Comparison of ENCODE assay signal across 9 cellular contexts in the genomic region with DNA sequence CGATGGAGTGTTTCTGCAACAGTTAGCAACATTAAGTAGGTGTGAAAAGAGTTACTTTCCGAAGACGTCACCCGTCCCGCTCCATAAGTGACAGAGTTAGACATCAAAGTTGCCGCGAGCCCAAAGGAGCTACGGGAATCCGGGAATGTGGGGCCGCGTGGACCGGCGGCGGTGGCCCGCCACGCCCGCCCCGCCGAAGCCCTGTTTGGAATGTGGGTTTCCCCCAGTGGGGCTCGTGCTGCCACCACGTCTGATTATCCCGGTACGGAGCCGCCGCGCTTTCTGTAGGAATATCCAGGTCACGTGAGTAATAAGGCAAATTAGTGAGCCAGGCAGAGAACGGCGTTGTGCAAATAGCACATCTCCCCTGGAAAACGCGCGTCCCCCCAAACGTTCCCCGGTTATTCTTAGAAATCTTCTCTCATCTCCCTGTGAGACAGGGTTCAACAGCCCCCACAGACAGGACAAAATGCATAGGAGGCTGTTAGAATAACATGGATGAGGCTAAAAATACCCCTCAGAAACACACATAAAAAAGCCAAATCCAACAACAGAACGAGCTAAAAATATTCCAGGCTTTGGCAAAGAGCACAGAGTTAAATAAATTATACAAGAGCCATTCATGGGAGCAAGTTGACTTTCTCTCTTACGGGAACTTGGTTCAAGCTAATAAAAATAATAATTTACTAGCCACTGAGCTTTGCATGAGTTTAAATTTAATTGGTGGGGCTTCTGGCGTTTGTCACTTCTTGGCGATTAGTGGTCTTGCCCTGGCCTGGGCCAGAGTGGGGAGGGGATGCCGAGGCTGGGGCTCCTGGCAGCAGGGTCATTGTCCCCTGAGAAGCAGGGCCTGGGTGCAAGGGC. TPM values are rescaled to one million over a fixed set of nuclear protein-coding genes. Genes with fewer than 3 reads are reported as not detected.
DNase-seq lines count a peak whose midpoint lies in the region; ATAC-seq and TF ChIP-seq lines count a peak whose summit lies in the region.
"Had no signal": no experiment of that assay in that cellular context is flagged by ENCODE, and none has a peak within 500 bp of the region (broad histone marks: within the 10 kb centered on the region; RNA-seq: fewer than 3 reads in every experiment).

No MANE protein-coding gene starts in this region.

- H2BK15ac ChIP-seq in neuronal stem cell (ENCODE audit: low read length): no peak overlapping the region

- H2BK5ac ChIP-seq in neuronal stem cell (ENCODE audit: low read length): peak overlapping the region; percentile 85

- peaks cover 0 to 14% (median 0%) of the 10 kb centered on the region in 9 donors for H3K27me3 ChIP-seq in heart left ventricle
- peaks cover 0 to 9% (median 0%) of the 10 kb centered on the region in 4 donors for H3K27me3 ChIP-seq in esophagus squamous epithelium
- H3K27me3 ChIP-seq in neuronal stem cell (ENCODE audit: control insufficient read depth in 3 of 3, insufficient read depth in 3 of 3, low read depth in 1 of 3, low read length in 3 of 3): peaks cover 0 to 3% (median 0%) of the 10 kb centered on the region in 3 experiments

- no peaks in the 10 kb centered on the region for H3K9me3 ChIP-seq in heart left ventricle
- no peaks in the 10 kb centered on the region for H3K9me3 ChIP-seq in esophagus squamous epithelium
- H3K9me3 ChIP-seq in neuronal stem cell (replicated peaks in 1 of 2; ENCODE audit: control insufficient read depth in 2 of 2, insufficient read depth in 1 of 2, low read depth in 1 of 2, low read length in 2 of 2): no peaks in the 10 kb centered on the region

- H2AK5ac ChIP-seq in neuronal stem cell (ENCODE audit: low read depth, low read length): peak overlapping the region; percentile 90

- TF ChIP-seq CTCF in heart left ventricle (IDR thresholded peaks at IDR 0.05): no peak
- TF ChIP-seq CTCF in esophagus squamous epithelium (IDR thresholded peaks at IDR 0.05): no peak

- H3K14ac ChIP-seq in neuronal stem cell (ENCODE audit: low read length): no peak overlapping the region

- H3K36me3 ChIP-seq in heart left ventricle (no peaks in the 10 kb centered on the region), esophagus squamous epithelium (no peaks in the 10 kb centered on the region), neuronal stem cell (replicated peaks in 1 of 2; ENCODE audit: control insufficient read depth in 2 of 2, insufficient read depth in 2 of 2, low read length in 2 of 2) (peaks cover 6 to 26% of the 10 kb centered on the region in 2 donors)

- TF ChIP-seq POLR2A in heart left ventricle (IDR thresholded peaks at IDR 0.05): no peak
- TF ChIP-seq POLR2A in esophagus squamous epithelium (IDR thresholded peaks at IDR 0.05): no peak

- H3K79me1 ChIP-seq in neuronal stem cell (ENCODE audit: low read depth, low read length): peaks cover 25% of the 10 kb centered on the region

- peak overlapping the region in 11 of 12 donors; percentile 0 to 85 (median 39) for H3K4me3 ChIP-seq in heart left ventricle
- H3K4me3 ChIP-seq in esophagus squamous epithelium: peak overlapping the region in 3 of 4 donors; percentile 24 to 53 (median 30)
- H3K4me3 ChIP-seq in neuronal stem cell (ENCODE audit: low read length in 2 of 2): no peak overlapping the region

- H4K91ac ChIP-seq in neuronal stem cell (ENCODE audit: low read depth, low read length, poor library complexity): no peak overlapping the region

- peak overlapping the region; percentile 43 for H3K4ac ChIP-seq in neuronal stem cell (ENCODE audit: low read length)

- peak in 1 of 4 donors; percentile 7 for ATAC-seq in heart left ventricle
- no peak for ATAC-seq in Right ventricle myocardium inferior

- WGBS in heart left ventricle, 4 donors: 13 to 16% (median 14%) methylated on average over 37 to 39 of the region's 39 CpGs
- WGBS in esophagus squamous epithelium, 2 donors: 52 to 56% methylated on average over 13 to 26 of the region's 39 CpGs
- WGBS in neuronal stem cell (ENCODE audit: extremely low coverage in 2 of 2, insufficient read length in 2 of 2, insufficient replicate concordance in 1 of 2), 2 donors: no CpG with 5 or more reads among the region's 39 CpGs

- H3K4me2 ChIP-seq in neuronal stem cell (ENCODE audit: insufficient read depth, low read length, poor library complexity, severe bottlenecking): no peak overlapping the region

- intact Hi-C loops in heart left ventricle (cut with DNase I) (loop anchor here in 5 of 10 donors (2.0 to 5.0 kb wide), 3 partner anchors 15 to 112 kb away; no protein-coding TSS in a partner anchor), Right ventricle myocardium inferior (cut with DNase I) (loop anchor here (2.0 to 5.0 kb wide), 2 partner anchors 77 to 152 kb away; no protein-coding TSS in a partner anchor), esophagus squamous epithelium (cut with DNase I) (loop anchor here (5.0 kb wide), 1 partner anchor 78 kb away; no protein-coding TSS in a partner anchor)

- peak overlapping the region; percentile 25 to 98 (median 96) for H3K27ac ChIP-seq in heart left ventricle
- H3K27ac ChIP-seq in esophagus squamous epithelium: peak overlapping the region; percentile 46 to 98 (median 92)
- peak overlapping the region; percentile 22 for H3K27ac ChIP-seq in neuronal stem cell (replicated peaks; ENCODE audit: low read length)

- H3K23ac ChIP-seq in neuronal stem cell (ENCODE audit: low read depth, low read length, poor library complexity): no peak overlapping the region

- H2AFZ ChIP-seq in neuronal stem cell (ENCODE audit: low read length): no peak overlapping the region

- DNase-seq in heart left ventricle: peak in 1 of 5 donors; percentile 54
- DNase-seq in Right ventricle myocardium inferior (ENCODE audit: missing footprints): no peak
- DNase-seq in esophagus squamous epithelium (lab: John Stamatoyannopoulos, UW): no peak
- no peak for DNase-seq in neuronal stem cell (ENCODE audit: low spot score)
- no peak for DNase-seq in kidney glomerular epithelial cell (lab: John Stamatoyannopoulos, UW)
- DNase-seq in NCI-H446 treated with DMSO at 0.1 percent for 48 hours (lab: John Stamatoyannopoulos, UW): no peak
- no peak for DNase-seq in NCI-H82 (lab: John Stamatoyannopoulos, UW)
- DNase-seq in NCI-H146 treated with DMSO at 0.1 percent for 48 hours (lab: John Stamatoyannopoulos, UW; ENCODE audit: unreplicated experiment): no peak
- DNase-seq: NCI-H2081 treated with DMSO at 0.1 percent for 48 hours had no signal

- H3K18ac ChIP-seq in neuronal stem cell (ENCODE audit: low read length): peak overlapping the region; percentile 65

- H2BK12ac ChIP-seq in neuronal stem cell (ENCODE audit: low read length): no peak overlapping the region

- H3K9ac ChIP-seq in neuronal stem cell (ENCODE audit: low read depth, low read length, poor library complexity): no peak overlapping the region

- peaks cover 16 to 75% (median 68%) of the 10 kb centered on the region in 12 donors for H3K4me1 ChIP-seq in heart left ventricle
- H3K4me1 ChIP-seq in esophagus squamous epithelium: peaks cover 19 to 83% (median 56%) of the 10 kb centered on the region in 3 donors
- H3K4me1 ChIP-seq in neuronal stem cell (ENCODE audit: control insufficient read depth in 2 of 2, insufficient read depth in 1 of 2, low read depth in 1 of 2, low read length in 2 of 2): peaks cover 41 to 42% of the 10 kb centered on the region in 2 donors

- no peak overlapping the region for H2BK120ac ChIP-seq in neuronal stem cell (ENCODE audit: low read depth, low read length)

- H4K8ac ChIP-seq in neuronal stem cell (ENCODE audit: low read depth, low read length): no peak overlapping the region

RNA-seq across cellular contexts. Expression of gene BAHCC1, which starts 8.6 kb away (rescaled TPM):
- total RNA-seq in heart left ventricle (10 to 100 TPM in 3 of 9 donors, 1 to 10 TPM in 6; 6.0 to 19.6 (median 9.3) TPM), Right ventricle myocardium inferior (9.9 TPM), esophagus squamous epithelium (10 to 100 TPM in 1 of 4 donors, 1 to 10 TPM in 3; 3.8 to 10.6 (median 5.4) TPM)
- polyA plus RNA-seq in heart left ventricle: 1 to 10 TPM; 7.6 to 8.5 TPM
- polyA plus RNA-seq in neuronal stem cell (2013, experiment 1 of 2): 15.9 TPM
- polyA plus RNA-seq in neuronal stem cell (2013, experiment 2 of 2): 17.5 TPM

Comparison
In these comparisons a context has a peak if more than half of its experiments do, and no peak if none do; other contexts are left out.
1. H3K27ac ChIP-seq: peak in every context shown above with its lines; median percentile 96 in heart left ventricle; 92 in esophagus squamous epithelium; 22 in neuronal stem cell.
2. H3K4me3 ChIP-seq: peak in heart left ventricle (11 of 12) and esophagus squamous epithelium (3 of 4); none in neuronal stem cell (0 of 2).